Comparison of ENCODE assay signal across 19 cellular contexts in the genomic region with DNA sequence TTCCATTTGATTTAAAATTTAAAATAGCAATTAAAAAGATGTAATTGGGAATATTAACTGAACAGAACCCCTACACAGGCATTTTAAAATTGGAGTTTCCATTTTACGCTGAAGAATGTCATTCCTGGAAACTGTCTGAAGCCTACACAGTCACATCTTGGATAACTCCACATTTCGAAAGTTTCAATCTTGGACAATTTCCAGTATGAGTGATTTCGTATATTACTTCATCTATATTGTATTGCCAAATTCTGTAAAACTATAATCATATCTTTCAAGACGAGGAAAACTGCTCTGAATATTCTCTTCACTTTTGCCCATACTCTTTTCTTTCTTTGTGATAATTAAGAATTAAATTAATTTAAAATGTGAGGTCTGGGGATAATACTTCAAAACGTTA.
"Had no signal": no experiment of that assay in that cellular context is flagged by ENCODE, and none has a peak within 500 bp of the region (broad histone marks: within the 10 kb centered on the region; RNA-seq: fewer than 3 reads in every experiment).

No MANE protein-coding gene starts in this region.

- H3K27ac ChIP-seq: colonic mucosa, left lung, skin epidermis had no signal

- DNase-seq: activated CD4-positive, alpha-beta memory T cell treated with anti-CD3 and anti-CD28 coated beads, Interleukin-2, amount 10 ng/mL, durations not matched to agents 7 days and 5 days; activated CD4-positive, alpha-beta T cell treated with anti-CD3 and anti-CD28 coated beads for 4 hours; activated naive CD4-positive, alpha-beta T cell; activated naive CD8-positive, alpha-beta T cell treated with anti-CD3 and anti-CD28 coated beads, Interleukin-2, amount 10 ng/mL, durations not matched to agents 7 days and 5 days; activated T-cell treated with anti-CD3 and anti-CD28 coated beads, Interleukin-2, amount 50 U/mL, for 1 hour; central memory CD4-positive, alpha-beta T cell; colonic mucosa; endodermal cell; head of caudate nucleus; kidney; left lung; nephron progenitor cell; occipital lobe; stimulated activated naive CD8-positive, alpha-beta T cell treated with anti-CD3 and anti-CD28 coated beads, Interleukin-15, Interleukin-2, amounts not matched to agents 100 U/mL and 50 U/mL, for 24 hours; T-cell; trophoblast cell had no signal

- H3K4me3 ChIP-seq: colonic mucosa, left lung, skin epidermis had no signal

- H3K9me3 ChIP-seq: colonic mucosa had no signal

- ATAC-seq: activated T-helper 17 cell treated with anti-CD3 and anti-CD28 coated beads, Interleukin-2, amount 50 U/mL, for 72 hours; left lung; stimulated activated naive CD8-positive, alpha-beta T cell treated with anti-CD3 and anti-CD28 coated beads, Interleukin-15, Interleukin-2, amounts not matched to agents 100 U/mL and 50 U/mL, for 24 hours; T-cell; WTC11 had no signal

- H3K36me3 ChIP-seq: colonic mucosa, left lung had no signal

- H3K27me3 ChIP-seq: colonic mucosa, left lung had no signal

- H3K4me1 ChIP-seq: colonic mucosa, left lung had no signal
